ENCODE assay signal across 21 cellular contexts in genomic region chr20:54397292-54398155, GRCh38.
DNase-seq lines count a peak whose midpoint lies in the region; ATAC-seq, FAIRE-seq and TF ChIP-seq lines count a peak whose summit lies in the region.
"Had no signal": no experiment of that assay in that cellular context is flagged by ENCODE, and none has a peak within 500 bp of the region (broad histone marks: within the 10 kb centered on the region; RNA-seq: fewer than 3 reads in every experiment).

No MANE protein-coding gene starts in this region.

- peaks cover 7% of the 10 kb centered on the region for H3K27me3 Mint-ChIP-seq in activated naive CD8-positive, alpha-beta T cell
- H3K27me3 Mint-ChIP-seq in activated naive CD8-positive, alpha-beta T cell treated with anti-CD3 and anti-CD28 coated beads, Interleukin-2, amount 50 U/mL, for 24 hours, result peaks cover 13% of the 10 kb centered on the region
- H3K27me3 Mint-ChIP-seq in astrocyte (ENCODE audit: low read depth, unreplicated experiment), result no peaks in the 10 kb centered on the region

- H3K4me1 Mint-ChIP-seq in activated naive CD8-positive, alpha-beta T cell (ENCODE audit: low read depth), result no peaks in the 10 kb centered on the region
- H3K4me1 Mint-ChIP-seq in activated naive CD8-positive, alpha-beta T cell treated with anti-CD3 and anti-CD28 coated beads, Interleukin-2, amount 50 U/mL, for 24 hours, result no peaks in the 10 kb centered on the region
- H3K4me1 Mint-ChIP-seq in astrocyte (ENCODE audit: low read depth, unreplicated experiment), result no peaks in the 10 kb centered on the region

- no peak for ATAC-seq in activated naive CD8-positive, alpha-beta T cell treated with anti-CD3 and anti-CD28 coated beads, Interleukin-2, amount 50 U/mL, for 24 hours
- no peak for ATAC-seq in GM21390 (IDR thresholded peaks at IDR 0.05; ENCODE audit: unreplicated experiment)
- ATAC-seq: CD8-positive, alpha-beta T cell had no signal

- H3K56ac ChIP-seq in mesendoderm (ENCODE audit: low read length), result no peak overlapping the region

- H4K5ac ChIP-seq in mesendoderm (ENCODE audit: low read length), result no peak overlapping the region

- H3K4me1 ChIP-seq in astrocyte (ENCODE audit: insufficient read depth, low read length), result no peaks in the 10 kb centered on the region
- H3K4me1 ChIP-seq in mesendoderm (ENCODE audit: control insufficient read depth, low read depth, low read length), result no peaks in the 10 kb centered on the region
- H3K4me1 ChIP-seq: BLaER1, HAP-1 had no signal

- no peak overlapping the region for H3K4me3 Mint-ChIP-seq in activated naive CD8-positive, alpha-beta T cell
- H3K4me3 Mint-ChIP-seq in activated naive CD8-positive, alpha-beta T cell treated with anti-CD3 and anti-CD28 coated beads, Interleukin-2, amount 50 U/mL, for 24 hours, result no peak overlapping the region
- H3K4me3 Mint-ChIP-seq in astrocyte (ENCODE audit: unreplicated experiment), result no peak overlapping the region
- H3K4me3 Mint-ChIP-seq: CD8-positive, alpha-beta T cell had no signal

- H3K18ac ChIP-seq in mesendoderm (ENCODE audit: low read length), result no peak overlapping the region

- no peak overlapping the region for H3K4me2 ChIP-seq in astrocyte (ENCODE audit: low read length)
- H3K4me2 ChIP-seq in mesendoderm (ENCODE audit: low read length), result no peak overlapping the region
- H3K4me2 ChIP-seq: BLaER1, SK-N-SH had no signal

- H3K23ac ChIP-seq in mesendoderm (ENCODE audit: low read length), result no peak overlapping the region

- no peaks in the 10 kb centered on the region for H3K79me2 ChIP-seq in astrocyte (ENCODE audit: insufficient read depth, low read length)
- no peaks in the 10 kb centered on the region for H3K79me2 ChIP-seq in mesendoderm (ENCODE audit: control insufficient read depth, insufficient read depth, low read length)

- no peak overlapping the region for H3K4ac ChIP-seq in mesendoderm (ENCODE audit: low read depth, low read length)

- no peaks in the 10 kb centered on the region for H3K36me3 Mint-ChIP-seq in activated naive CD8-positive, alpha-beta T cell
- no peaks in the 10 kb centered on the region for H3K36me3 Mint-ChIP-seq in activated naive CD8-positive, alpha-beta T cell treated with anti-CD3 and anti-CD28 coated beads, Interleukin-2, amount 50 U/mL, for 24 hours (ENCODE audit: low read depth)
- no peaks in the 10 kb centered on the region for H3K36me3 Mint-ChIP-seq in astrocyte (ENCODE audit: low read depth, unreplicated experiment)
- H3K36me3 Mint-ChIP-seq: CD8-positive, alpha-beta T cell had no signal

- H3K36me3 ChIP-seq in astrocyte (ENCODE audit: insufficient read depth, low read length) (no peaks in the 10 kb centered on the region), mesendoderm (ENCODE audit: control insufficient read depth, insufficient read depth, low read length) (no peaks in the 10 kb centered on the region)
- H3K36me3 ChIP-seq: BLaER1, HAP-1 had no signal

- H3K27ac Mint-ChIP-seq in activated naive CD8-positive, alpha-beta T cell, result peak overlapping the region; percentile 38
- no peak overlapping the region for H3K27ac Mint-ChIP-seq in activated naive CD8-positive, alpha-beta T cell treated with anti-CD3 and anti-CD28 coated beads, Interleukin-2, amount 50 U/mL, for 24 hours
- no peak overlapping the region for H3K27ac Mint-ChIP-seq in astrocyte (ENCODE audit: unreplicated experiment)
- H3K27ac Mint-ChIP-seq: CD8-positive, alpha-beta T cell had no signal

- H3K79me1 ChIP-seq in mesendoderm (ENCODE audit: low read length), result no peaks in the 10 kb centered on the region

- no peak overlapping the region for H2AK5ac ChIP-seq in mesendoderm (ENCODE audit: low read length)

- H3K27me3 ChIP-seq in astrocyte (ENCODE audit: insufficient read depth, low read length) (peaks cover 2% of the 10 kb centered on the region), mesendoderm (ENCODE audit: insufficient read depth, low read length, poor library complexity) (no peaks in the 10 kb centered on the region)
- H3K27me3 ChIP-seq: BLaER1 had no signal

- H3K4me3 ChIP-seq in astrocyte (ENCODE audit: insufficient read depth, low read depth, low read length), result no peak overlapping the region
- H3K4me3 ChIP-seq in mesendoderm (ENCODE audit: low read length), result no peak overlapping the region
- H3K4me3 ChIP-seq: BLaER1, HAP-1 had no signal

- H3K9ac ChIP-seq in astrocyte (ENCODE audit: low read length), result no peak overlapping the region
- no peak overlapping the region for H3K9ac ChIP-seq in mesendoderm (ENCODE audit: low read length)
- H3K9ac ChIP-seq: BLaER1, SK-N-SH had no signal

- H4K20me1 ChIP-seq in astrocyte (ENCODE audit: insufficient read depth, low read length), result no peaks in the 10 kb centered on the region
- H4K20me1 ChIP-seq: BLaER1 had no signal

- no peak for TF ChIP-seq CTCF in astrocyte (IDR thresholded peaks at IDR 0.05; ENCODE audit: insufficient read depth, low read depth, low read length)

- H2BK15ac ChIP-seq in mesendoderm (replicated peaks; ENCODE audit: low read depth), result no peak overlapping the region

- H3K9me3 Mint-ChIP-seq in activated naive CD8-positive, alpha-beta T cell (ENCODE audit: low read depth), result no peaks in the 10 kb centered on the region
- H3K9me3 Mint-ChIP-seq in activated naive CD8-positive, alpha-beta T cell treated with anti-CD3 and anti-CD28 coated beads, Interleukin-2, amount 50 U/mL, for 24 hours, result peaks cover 9% of the 10 kb centered on the region
- H3K9me3 Mint-ChIP-seq in astrocyte (ENCODE audit: unreplicated experiment), result no peaks in the 10 kb centered on the region
- H3K9me3 Mint-ChIP-seq: CD8-positive, alpha-beta T cell had no signal

- no peak overlapping the region for H2BK120ac ChIP-seq in mesendoderm (ENCODE audit: low read depth, low read length)

- H3K27ac ChIP-seq in astrocyte (ENCODE audit: low read depth, low read length) (no peak overlapping the region), mesendoderm (ENCODE audit: low read depth, low read length) (no peak overlapping the region)
- H3K27ac ChIP-seq: BLaER1 had no signal

- FAIRE-seq in astrocyte (lab: Jason Lieb, UNC), result no peak
- FAIRE-seq in urothelium cell line (lab: Jason Lieb, UNC), result peak; percentile 65
- FAIRE-seq: GM12892, RCC 7860 had no signal

- H3K9me3 ChIP-seq in astrocyte (ENCODE audit: insufficient read depth, low read depth, low read length), result no peaks in the 10 kb centered on the region
- H3K9me3 ChIP-seq: HAP-1, SK-N-SH had no signal

- WGBS in mesendoderm (ENCODE audit: extremely low coverage, insufficient coverage, low lambda C conversion rate), result no CpG with 5 or more reads among the region's 3 CpGs

- no peak overlapping the region for H2AFZ ChIP-seq in astrocyte (ENCODE audit: low read depth, low read length)

- no peak overlapping the region for H2BK5ac ChIP-seq in mesendoderm (ENCODE audit: low read length)

- no peak overlapping the region for H4K8ac ChIP-seq in mesendoderm (ENCODE audit: low read depth, low read length)

- DNase-seq in activated naive CD8-positive, alpha-beta T cell treated with anti-CD3 and anti-CD28 coated beads, Interleukin-2, amount 50 U/mL, for 24 hours, result no peak
- DNase-seq in astrocyte (ENCODE audit: low read depth) (peak; percentile 9), mesendoderm (peak; percentile 27), urothelium cell line (ENCODE audit: low spot score) (peak; percentile 17), NCI-H2227 (lab: John Stamatoyannopoulos, UW; ENCODE audit: unreplicated experiment) (no peak), NCI-H1105 treated with DMSO at 0.1 percent for 48 hours (lab: John Stamatoyannopoulos, UW) (no peak)
- DNase-seq: 8988T; CD8-positive, alpha-beta T cell; GF-D8; KBM-7; NCI-H1092; NCI-H2227 treated with DMSO at 0.1 percent for 48 hours; NCI-H524; Right ventricle myocardium superior; SK-N-SH had no signal

Comparison
In these comparisons a context has a peak if more than half of its experiments do, and no peak if none do; other contexts are left out.
1. DNase-seq: peak in astrocyte (single experiment), mesendoderm (single experiment) and urothelium cell line (single experiment); none in activated naive CD8-positive, alpha-beta T cell treated with anti-CD3 and anti-CD28 coated beads, Interleukin-2, amount 50 U/mL, for 24 hours (single experiment), NCI-H2227 (single experiment) and NCI-H1105 treated with DMSO at 0.1 percent for 48 hours (single experiment).